Comparison of ENCODE assay signal across 20 cellular contexts in the genomic region with DNA sequence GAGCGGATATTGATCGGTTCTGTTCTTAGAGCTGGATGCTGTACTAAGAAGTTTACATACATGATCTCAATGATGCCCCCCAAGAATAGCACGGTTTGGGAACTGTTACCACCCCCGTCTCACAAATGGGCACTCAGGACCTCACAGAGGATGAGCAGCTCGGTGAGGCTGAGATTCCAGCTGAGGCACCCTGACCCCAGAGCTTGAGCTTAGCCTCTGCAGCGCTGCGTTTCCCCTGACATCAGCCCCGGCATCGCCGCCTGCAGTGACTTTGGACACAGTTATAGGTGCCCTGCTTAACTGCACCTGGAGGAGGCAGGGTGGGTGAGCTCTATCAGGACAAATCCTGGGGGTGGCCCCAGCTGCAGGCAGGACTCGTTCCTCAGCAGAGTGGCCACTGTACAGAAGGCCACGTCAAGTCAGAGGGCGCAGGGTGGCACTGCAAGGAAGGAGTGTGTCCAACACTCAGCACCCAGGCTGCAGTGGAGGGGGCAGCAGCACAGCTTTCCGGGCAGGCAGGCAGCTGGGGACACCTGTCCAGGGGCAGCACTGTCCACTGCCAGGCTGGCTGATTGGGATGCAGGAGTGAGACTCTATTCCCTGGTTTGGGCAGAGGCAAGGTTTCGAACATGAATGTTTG.
"Had no signal": no experiment of that assay in that cellular context is flagged by ENCODE, and none has a peak within 500 bp of the region (broad histone marks: within the 10 kb centered on the region; RNA-seq: fewer than 3 reads in every experiment).

No MANE protein-coding gene starts in this region.

- ATAC-seq: activated CD8-positive, alpha-beta T cell treated with anti-CD3 and anti-CD28 coated beads, Interleukin-2, amount 10 ng/mL, durations not matched to agents 7 days and 5 days; esophagus mucosa; gastroesophageal sphincter; left cardiac atrium had no signal

- H3K9me3 ChIP-seq: gastroesophageal sphincter, lower lobe of right lung, tibial artery had no signal

- H3K4me1 Mint-ChIP-seq: central memory CD8-positive, alpha-beta T cell had no signal

- DNase-seq: activated CD4-positive, alpha-beta T cell treated with anti-CD3 and anti-CD28 coated beads for 4 hours; activated CD8-positive, alpha-beta T cell treated with anti-CD3 and anti-CD28 coated beads, Interleukin-2, amount 10 ng/mL, durations not matched to agents 7 days and 5 days; activated naive CD4-positive, alpha-beta T cell treated with Interleukin-2 at 50 U/mL for 16 hours; aorta; brain microvascular endothelial cell; cortex of kidney; effector CD4-positive, alpha-beta T cell; left cardiac atrium; lower lobe of right lung; occipital lobe; stimulated activated CD4-positive, alpha-beta T cell treated with anti-CD3 and anti-CD28 coated beads, Interleukin-12 subunit alpha, Interleukin-12 subunit beta, amount 100 ng/mL, for 4 hours; stimulated activated CD4-positive, alpha-beta T cell treated with anti-CD3 and anti-CD28 coated beads, Interleukin-1b, Interleukin-23, amount 100 ng/mL, for 48 hours; stimulated activated CD8-positive, alpha-beta memory T cell treated with anti-CD3 and anti-CD28 coated beads, Interleukin-4, amount 100 ng/mL, for 48 hours; stimulated activated naive CD4-positive, alpha-beta T cell treated with Interleukin-2 at 50 U/mL for 16 hours; WERI-Rb-1 had no signal

- H3K4me3 Mint-ChIP-seq: activated CD8-positive, alpha-beta T cell treated with anti-CD3 and anti-CD28 coated beads, Interleukin-2, amount 10 ng/mL, durations not matched to agents 7 days and 5 days; central memory CD8-positive, alpha-beta T cell; nephron had no signal

- H3K27ac ChIP-seq: brain microvascular endothelial cell, gastroesophageal sphincter, lower lobe of right lung, tibial artery, WERI-Rb-1 had no signal

- H3K9me3 Mint-ChIP-seq: central memory CD8-positive, alpha-beta T cell; nephron had no signal

- H3K4me3 ChIP-seq: gastroesophageal sphincter, lower lobe of right lung, tibial artery had no signal

- H3K27ac Mint-ChIP-seq: activated CD8-positive, alpha-beta T cell treated with anti-CD3 and anti-CD28 coated beads, Interleukin-2, amount 10 ng/mL, durations not matched to agents 7 days and 5 days had no signal

- H3K36me3 ChIP-seq: brain microvascular endothelial cell, gastroesophageal sphincter, lower lobe of right lung, tibial artery, WERI-Rb-1 had no signal

- H3K27me3 Mint-ChIP-seq: central memory CD8-positive, alpha-beta T cell had no signal
